In genomic region chr9:86322973-86323644, GRCh38 we compare ENCODE assay signal across 15 cellular contexts. TPM values are rescaled to one million over a fixed set of nuclear protein-coding genes. Genes with fewer than 3 reads are reported as not detected.
DNase-seq lines count a peak whose midpoint lies in the region; ATAC-seq, FAIRE-seq and TF ChIP-seq lines count a peak whose summit lies in the region.
"Had no signal": no experiment of that assay in that cellular context is flagged by ENCODE, and none has a peak within 500 bp of the region (broad histone marks: within the 10 kb centered on the region; RNA-seq: fewer than 3 reads in every experiment).

No MANE protein-coding gene starts in this region.

- peaks cover 75% of the 10 kb centered on the region for H3K36me3 Mint-ChIP-seq in activated CD8-positive, alpha-beta memory T cell treated with anti-CD3 and anti-CD28 coated beads, Interleukin-2, amount 10 ng/mL, durations not matched to agents 7 days and 5 days

- H3K9me3 ChIP-seq in PC-9 (ENCODE audit: insufficient read depth, low read depth) (no peaks in the 10 kb centered on the region), endothelial cell of umbilical vein (replicated peaks; ENCODE audit: control insufficient read depth, insufficient read depth, low read length) (no peaks in the 10 kb centered on the region), skeletal muscle satellite cell (replicated peaks; ENCODE audit: low read length) (no peaks in the 10 kb centered on the region), MM.1S (replicated peaks; ENCODE audit: insufficient read depth, low read length) (no peaks in the 10 kb centered on the region)
- H3K9me3 ChIP-seq: BLaER1, tibial nerve had no signal

- H3K27ac ChIP-seq in PC-9: no peak overlapping the region
- H3K27ac ChIP-seq in endothelial cell of umbilical vein (ENCODE audit: insufficient read depth, low read depth, low read length): peak overlapping the region; percentile 59
- no peak overlapping the region for H3K27ac ChIP-seq in MM.1S (ENCODE audit: low read length)
- H3K27ac ChIP-seq: BLaER1, parathyroid adenoma, tibial nerve had no signal

- TF ChIP-seq CTCF in PC-9 (conservative IDR thresholded peaks at IDR 0.05) (no peak), endothelial cell of umbilical vein (IDR thresholded peaks at IDR 0.05; ENCODE audit: extremely low read depth in 1 of 2, insufficient read depth in 1 of 2, low read depth in 1 of 2, low read length in 2 of 2) (no peak), MM.1S (IDR thresholded peaks at IDR 0.05; ENCODE audit: low read length) (no peak)

- H3K9me1 ChIP-seq in endothelial cell of umbilical vein (replicated peaks; ENCODE audit: control insufficient read depth, extremely low read depth, insufficient read depth, low read length): no peaks in the 10 kb centered on the region

- no peaks in the 10 kb centered on the region for H4K20me1 ChIP-seq in PC-9 (ENCODE audit: insufficient read depth)
- H4K20me1 ChIP-seq in endothelial cell of umbilical vein (replicated peaks; ENCODE audit: control insufficient read depth, extremely low read depth, insufficient read depth, low read length): no peaks in the 10 kb centered on the region
- no peaks in the 10 kb centered on the region for H4K20me1 ChIP-seq in MM.1S (ENCODE audit: insufficient read depth, low read length)
- H4K20me1 ChIP-seq: BLaER1 had no signal

- dilution Hi-C loops in endothelial cell of umbilical vein (cut with MboI; ENCODE audit: extremely low pct_ligation_motif_present, low sequenced_read_pairs): no loop called here

- H3K27me3 Mint-ChIP-seq in activated CD8-positive, alpha-beta memory T cell treated with anti-CD3 and anti-CD28 coated beads, Interleukin-2, amount 10 ng/mL, durations not matched to agents 7 days and 5 days: no peaks in the 10 kb centered on the region
- H3K27me3 Mint-ChIP-seq: activated CD4-positive, alpha-beta T cell treated with anti-CD3 and anti-CD28 coated beads for 36 hours; activated naive CD4-positive, alpha-beta T cell treated with anti-CD3 and anti-CD28 coated beads, Interleukin-2, amount 50 U/mL, for 24 hours had no signal

- H3K27me3 ChIP-seq in PC-9 (ENCODE audit: insufficient read depth, low read depth): no peaks in the 10 kb centered on the region
- H3K27me3 ChIP-seq in endothelial cell of umbilical vein (ENCODE audit: control insufficient read depth in 2 of 2, insufficient read depth in 2 of 2, low read length in 2 of 2): no peaks in the 10 kb centered on the region
- no peaks in the 10 kb centered on the region for H3K27me3 ChIP-seq in skeletal muscle satellite cell (ENCODE audit: control insufficient read depth, insufficient read depth, low read length)
- H3K27me3 ChIP-seq in MM.1S (replicated peaks; ENCODE audit: insufficient read depth, low read length): no peaks in the 10 kb centered on the region
- H3K27me3 ChIP-seq: BLaER1, tibial nerve had no signal

- POLR2A ChIA-PET in PC-9 (lab: Charles Lee; ENCODE audit: unreplicated experiment) (no interaction called here), endothelial cell of umbilical vein (lab: Charles Lee) (no interaction called here)

- intact Hi-C loops in PC-9 (cut with micrococcal nuclease; ENCODE audit: unreplicated experiment) (no loop called here), endothelial cell of umbilical vein (cut with micrococcal nuclease) (no loop called here)

- H3K4me1 ChIP-seq in PC-9 (replicated peaks; ENCODE audit: insufficient read depth): no peaks in the 10 kb centered on the region
- H3K4me1 ChIP-seq in endothelial cell of umbilical vein (ENCODE audit: control insufficient read depth, extremely low read depth, insufficient read depth, low read length): peaks cover 13% of the 10 kb centered on the region
- H3K4me1 ChIP-seq in skeletal muscle satellite cell (ENCODE audit: control insufficient read depth, insufficient read depth, low read length): peaks cover 35% of the 10 kb centered on the region
- H3K4me1 ChIP-seq in MM.1S (ENCODE audit: low read length): no peaks in the 10 kb centered on the region
- H3K4me1 ChIP-seq: BLaER1, parathyroid adenoma, tibial nerve had no signal

- peak overlapping the region; percentile 5 for H3K9ac ChIP-seq in endothelial cell of umbilical vein (replicated peaks; ENCODE audit: extremely low read depth, insufficient read depth, low read length)
- peak overlapping the region; percentile 10 for H3K9ac ChIP-seq in skeletal muscle satellite cell (ENCODE audit: low read depth, low read length)
- H3K9ac ChIP-seq in MM.1S (ENCODE audit: low read length): no peak overlapping the region
- H3K9ac ChIP-seq: BLaER1, parathyroid adenoma had no signal

- no peak overlapping the region for H2AFZ ChIP-seq in PC-9
- H2AFZ ChIP-seq in endothelial cell of umbilical vein (ENCODE audit: low read depth, low read length): no peak overlapping the region
- no peak overlapping the region for H2AFZ ChIP-seq in MM.1S (ENCODE audit: low read length)
- H2AFZ ChIP-seq: parathyroid adenoma had no signal

- BruUV-seq in PC-9 (replicated peaks; lab: Mats Ljungman, UMichigan) (TSS peak; percentile 7), endothelial cell of umbilical vein (replicated peaks; lab: Mats Ljungman, UMichigan) (TSS peak; percentile 47)

- peak overlapping the region; percentile 13 for H3K27ac Mint-ChIP-seq in activated CD8-positive, alpha-beta memory T cell treated with anti-CD3 and anti-CD28 coated beads, Interleukin-2, amount 10 ng/mL, durations not matched to agents 7 days and 5 days
- H3K27ac Mint-ChIP-seq: activated CD4-positive, alpha-beta T cell treated with anti-CD3 and anti-CD28 coated beads for 36 hours; activated naive CD4-positive, alpha-beta T cell treated with anti-CD3 and anti-CD28 coated beads, Interleukin-2, amount 50 U/mL, for 24 hours had no signal

- H3K4me3 ChIP-seq in PC-9 (no peak overlapping the region), endothelial cell of umbilical vein (replicated peaks in 1 of 3; ENCODE audit: insufficient read depth in 1 of 3, low read depth in 1 of 3, low read length in 3 of 3) (no peak overlapping the region), skeletal muscle satellite cell (ENCODE audit: low read length) (peak overlapping the region; percentile 23), MM.1S (ENCODE audit: low read length) (no peak overlapping the region)
- H3K4me3 ChIP-seq: BLaER1, tibial nerve had no signal

- H3F3A ChIP-seq in PC-9 (ENCODE audit: insufficient read depth, low read depth): no peaks in the 10 kb centered on the region
- no peaks in the 10 kb centered on the region for H3F3A ChIP-seq in MM.1S (ENCODE audit: insufficient read depth, low read length)

- no peak for DNase-seq in activated CD8-positive, alpha-beta memory T cell treated with anti-CD3 and anti-CD28 coated beads, Interleukin-2, amount 10 ng/mL, durations not matched to agents 7 days and 5 days
- no peak for DNase-seq in activated CD8-positive, alpha-beta memory T cell treated with anti-CD3 and anti-CD28 coated beads, Interleukin-2, amount 50 U/mL, for 4 hours
- DNase-seq in PC-9: no peak
- DNase-seq in endothelial cell of umbilical vein (ENCODE audit: low read depth, low spot score): peak; percentile 75
- no peak for DNase-seq in stimulated activated CD4-positive, alpha-beta T cell treated with anti-CD3 and anti-CD28 coated beads, Interleukin-4, amount 100 ng/mL, for 24 hours
- no peak for DNase-seq in NCI-H2196 (lab: John Stamatoyannopoulos, UW; ENCODE audit: unreplicated experiment)
- DNase-seq in MM.1S: no peak
- DNase-seq: activated CD4-positive, alpha-beta T cell treated with anti-CD3 and anti-CD28 coated beads for 36 hours; left colon had no signal

- H3K9me3 Mint-ChIP-seq in activated CD8-positive, alpha-beta memory T cell treated with anti-CD3 and anti-CD28 coated beads, Interleukin-2, amount 10 ng/mL, durations not matched to agents 7 days and 5 days (ENCODE audit: low read depth): no peaks in the 10 kb centered on the region
- H3K9me3 Mint-ChIP-seq: activated naive CD4-positive, alpha-beta T cell treated with anti-CD3 and anti-CD28 coated beads, Interleukin-2, amount 50 U/mL, for 24 hours had no signal

- CTCF ChIA-PET in activated CD8-positive, alpha-beta memory T cell treated with anti-CD3 and anti-CD28 coated beads, Interleukin-2, amount 10 ng/mL, durations not matched to agents 7 days and 5 days (lab: Charles Lee): no interaction called here
- CTCF ChIA-PET in PC-9 (lab: Charles Lee) (no interaction called here), endothelial cell of umbilical vein (lab: Charles Lee) (interaction anchor here (1.3 to 1.6 kb wide), 2 partner anchors 15 to 17 kb away, joined by 3 to 4 read pairs; no protein-coding TSS in a partner anchor)

- H3K79me2 ChIP-seq in PC-9 (ENCODE audit: low read depth) (no peaks in the 10 kb centered on the region), endothelial cell of umbilical vein (ENCODE audit: control insufficient read depth, insufficient read depth, low read length) (no peaks in the 10 kb centered on the region), MM.1S (ENCODE audit: low read length) (no peaks in the 10 kb centered on the region)
- H3K79me2 ChIP-seq: parathyroid adenoma had no signal

- ATAC-seq in activated CD8-positive, alpha-beta memory T cell treated with anti-CD3 and anti-CD28 coated beads, Interleukin-2, amount 10 ng/mL, durations not matched to agents 7 days and 5 days: no peak
- ATAC-seq: activated CD4-positive, alpha-beta T cell treated with anti-CD3 and anti-CD28 coated beads for 36 hours; left colon; Right ventricle myocardium inferior had no signal

- H3K36me3 ChIP-seq in PC-9 (ENCODE audit: low read depth) (peaks cover 61% of the 10 kb centered on the region), endothelial cell of umbilical vein (ENCODE audit: control insufficient read depth in 2 of 2, extremely low read depth in 1 of 2, insufficient read depth in 2 of 2, low read length in 2 of 2) (peaks cover 16 to 18% of the 10 kb centered on the region in 2 experiments), skeletal muscle satellite cell (ENCODE audit: insufficient read depth, low read length) (peaks cover 89% of the 10 kb centered on the region), MM.1S (replicated peaks; ENCODE audit: insufficient read depth, low read length) (peaks cover 33% of the 10 kb centered on the region)

- H3K4me2 ChIP-seq in PC-9: no peak overlapping the region
- peak overlapping the region; percentile 34 for H3K4me2 ChIP-seq in endothelial cell of umbilical vein (ENCODE audit: insufficient read depth, low read length)
- H3K4me2 ChIP-seq in skeletal muscle satellite cell (ENCODE audit: low read length): peak overlapping the region; percentile 43
- H3K4me2 ChIP-seq in MM.1S (ENCODE audit: low read depth, low read length): no peak overlapping the region
- H3K4me2 ChIP-seq: BLaER1 had no signal

- TF ChIP-seq POLR2A in endothelial cell of umbilical vein (IDR thresholded peaks at IDR 0.05; ENCODE audit: low read depth, low read length): no peak

- H3K4me1 Mint-ChIP-seq in activated CD8-positive, alpha-beta memory T cell treated with anti-CD3 and anti-CD28 coated beads, Interleukin-2, amount 10 ng/mL, durations not matched to agents 7 days and 5 days: no peaks in the 10 kb centered on the region
- H3K4me1 Mint-ChIP-seq: activated naive CD4-positive, alpha-beta T cell treated with anti-CD3 and anti-CD28 coated beads, Interleukin-2, amount 50 U/mL, for 24 hours had no signal

- no peak overlapping the region for H3K4me3 Mint-ChIP-seq in activated CD8-positive, alpha-beta memory T cell treated with anti-CD3 and anti-CD28 coated beads, Interleukin-2, amount 10 ng/mL, durations not matched to agents 7 days and 5 days
- H3K4me3 Mint-ChIP-seq: activated CD4-positive, alpha-beta T cell treated with anti-CD3 and anti-CD28 coated beads for 36 hours; activated naive CD4-positive, alpha-beta T cell treated with anti-CD3 and anti-CD28 coated beads, Interleukin-2, amount 50 U/mL, for 24 hours had no signal

- FAIRE-seq in endothelial cell of umbilical vein (lab: Jason Lieb, UNC): peak; percentile 35

- H3K9me2 ChIP-seq in PC-9 (ENCODE audit: insufficient read depth) (no peaks in the 10 kb centered on the region), MM.1S (replicated peaks; ENCODE audit: insufficient read depth, low read length) (no peaks in the 10 kb centered on the region)

RNA-seq across cellular contexts. Expression of gene TUT7, which starts 31.1 kb away (rescaled TPM):
- total RNA-seq in activated CD8-positive, alpha-beta memory T cell treated with anti-CD3 and anti-CD28 coated beads, Interleukin-2, amount 10 ng/mL, durations not matched to agents 7 days and 5 days: 10 to 100 TPM; 44.9 to 46.7 TPM
- total RNA-seq in PC-9 (2021): 30.1 and 36.1 TPM in 2 replicates
- total RNA-seq in endothelial cell of umbilical vein: 16.7 and 19.0 TPM in 2 replicates
- 2.8 and 5.1 TPM in 2 replicates for polyA plus RNA-seq in endothelial cell of umbilical vein
- 8.2 and 8.6 TPM in 2 replicates for polyA plus RNA-seq in endothelial cell of umbilical vein (2011; cell fraction: cytosol; rRNA removed)
- 28.3 and 36.8 TPM in 2 replicates for polyA plus RNA-seq in endothelial cell of umbilical vein (2011; cell fraction: nucleus; rRNA removed)
- 19.5 and 22.4 TPM in 2 replicates for polyA plus RNA-seq in endothelial cell of umbilical vein (2012)
- 10.0 and 12.1 TPM in 2 replicates for polyA minus RNA-seq in endothelial cell of umbilical vein
- 11.7 TPM for polyA minus RNA-seq in endothelial cell of umbilical vein (2011; cell fraction: cytosol; rRNA and poly(A)+ RNA removed)
- polyA minus RNA-seq in endothelial cell of umbilical vein (2011; cell fraction: nucleus; rRNA and poly(A)+ RNA removed): 47.5 and 68.9 TPM in 2 replicates
- 54.8 and 105 TPM in 2 replicates for total RNA-seq in skeletal muscle satellite cell (2012; rRNA removed)

RNA-seq across cellular contexts. Expression of gene ISCA1, which starts 40.8 kb away (rescaled TPM):
- 10 to 100 TPM; 16.3 to 20.0 TPM for total RNA-seq in activated CD8-positive, alpha-beta memory T cell treated with anti-CD3 and anti-CD28 coated beads, Interleukin-2, amount 10 ng/mL, durations not matched to agents 7 days and 5 days
- total RNA-seq in PC-9 (2021) (21.5 and 29.6 TPM in 2 replicates), endothelial cell of umbilical vein (20.6 and 22.2 TPM in 2 replicates)
- polyA plus RNA-seq in endothelial cell of umbilical vein: 11.7 and 14.2 TPM in 2 replicates
- polyA plus RNA-seq in endothelial cell of umbilical vein (2011; cell fraction: cytosol; rRNA removed): 14.8 and 15.2 TPM in 2 replicates
- polyA plus RNA-seq in endothelial cell of umbilical vein (2011; cell fraction: nucleus; rRNA removed): 10.0 and 10.7 TPM in 2 replicates
- polyA plus RNA-seq in endothelial cell of umbilical vein (2012): 22.0 and 28.1 TPM in 2 replicates
- 12.9 and 14.6 TPM in 2 replicates for polyA minus RNA-seq in endothelial cell of umbilical vein
- polyA minus RNA-seq in endothelial cell of umbilical vein (2011; cell fraction: cytosol; rRNA and poly(A)+ RNA removed): 16.0 TPM
- polyA minus RNA-seq in endothelial cell of umbilical vein (2011; cell fraction: nucleus; rRNA and poly(A)+ RNA removed): 7.9 and 11.8 TPM in 2 replicates
- 33.7 and 40.6 TPM in 2 replicates for total RNA-seq in skeletal muscle satellite cell (2012; rRNA removed)

Comparison
In these comparisons a context has a peak if more than half of its experiments do, and no peak if none do; other contexts are left out.
1. H3K4me2 ChIP-seq: peak in endothelial cell of umbilical vein (single experiment) and skeletal muscle satellite cell (single experiment); none in PC-9 (single experiment) and MM.1S (single experiment).